ENCODE assay signal across 8 cellular contexts in genomic region chr9:70418822-70419545, GRCh38. TPM values are rescaled to one million over a fixed set of nuclear protein-coding genes. Genes with fewer than 3 reads are reported as not detected.
DNase-seq lines count a peak whose midpoint lies in the region; ATAC-seq and TF ChIP-seq lines count a peak whose summit lies in the region.

No MANE protein-coding gene starts in this region.

- no CpG with 5 or more reads among the region's 65 CpGs for WGBS in mesendoderm (ENCODE audit: extremely low coverage, insufficient coverage, low lambda C conversion rate)

- no peak overlapping the region for H2BK120ac ChIP-seq in mesendoderm (ENCODE audit: low read depth, low read length)

- peaks cover 0 to 4% (median 0%) of the 10 kb centered on the region in 3 donors for H3K36me3 Mint-ChIP-seq in CD8-positive, alpha-beta memory T cell
- peaks cover 30% of the 10 kb centered on the region for H3K36me3 Mint-ChIP-seq in effector memory CD8-positive, alpha-beta T cell (ENCODE audit: insufficient read depth)

- H3K9me3 Mint-ChIP-seq in CD8-positive, alpha-beta memory T cell, result no peaks in the 10 kb centered on the region
- H3K9me3 Mint-ChIP-seq in effector memory CD8-positive, alpha-beta T cell, result no peaks in the 10 kb centered on the region

- POLR2A ChIA-PET in CD8-positive, alpha-beta memory T cell (lab: Charles Lee), result interaction anchor here (0.5 to 4.2 kb wide), 13 partner anchors 8 to 1947 kb away, joined by 3 to 18 read pairs (median 4); partner anchors contain the start of gene SMC5

- peak overlapping the region; percentile 96 for H3K27ac ChIP-seq in CD8-positive, alpha-beta memory T cell (ENCODE audit: low read depth, low read length)
- H3K27ac ChIP-seq in mesendoderm (ENCODE audit: low read depth, low read length), result peak overlapping the region; percentile 85

- H3K27me3 ChIP-seq in CD8-positive, alpha-beta memory T cell (ENCODE audit: insufficient read depth, low read length, poor library complexity, severe bottlenecking), result no peaks in the 10 kb centered on the region
- peaks cover 4% of the 10 kb centered on the region for H3K27me3 ChIP-seq in mesendoderm (ENCODE audit: insufficient read depth, low read length, poor library complexity)

- H3K9me3 ChIP-seq in CD8-positive, alpha-beta memory T cell (ENCODE audit: low read length), result no peaks in the 10 kb centered on the region

- H3K4me3 ChIP-seq in CD8-positive, alpha-beta memory T cell (ENCODE audit: low read length), result peak overlapping the region; percentile 90
- H3K4me3 ChIP-seq in mesendoderm (ENCODE audit: low read length), result peak overlapping the region; percentile 54

- DNase-seq in CD8-positive, alpha-beta memory T cell, result peak in 4 of 5 donors; percentile 61 to 91 (median 82)
- DNase-seq in GM20000 (ENCODE audit: low spot score), result peak; percentile 88
- peak; percentile 85 for DNase-seq in HT-29 (ENCODE audit: low spot score)
- peak; percentile 91 for DNase-seq in NK-92 treated with Interleukin-12 subunit alpha and Interleukin-12 subunit beta, amount 100 ng/mL, for 24 hours (lab: John Stamatoyannopoulos, UW)
- DNase-seq in activated CD8-positive, alpha-beta memory T cell treated with anti-CD3 and anti-CD28 coated beads for 48 hours (ENCODE audit: low read depth in 2 of 3, low spot score in 2 of 3), result peak; percentile 60 to 82 (median 63)
- DNase-seq in effector memory CD8-positive, alpha-beta T cell, result peak; percentile 71
- DNase-seq in mesendoderm, result peak; percentile 94
- DNase-seq in stimulated activated CD8-positive, alpha-beta memory T cell treated with anti-CD3 and anti-CD28 coated beads, Interleukin-12 subunit alpha, Interleukin-12 subunit beta, amount 100 ng/mL, for 4 hours (ENCODE audit: low read depth), result peak; percentile 85

- H3K9ac ChIP-seq in mesendoderm (ENCODE audit: low read length), result peak overlapping the region; percentile 77

- peak; percentile 45 for ATAC-seq in effector memory CD8-positive, alpha-beta T cell (replicated peaks)

- peak overlapping the region; percentile 93 to 98 (median 96) for H3K4me3 Mint-ChIP-seq in CD8-positive, alpha-beta memory T cell
- peak overlapping the region; percentile 88 to 95 for H3K4me3 Mint-ChIP-seq in effector memory CD8-positive, alpha-beta T cell

- H2BK15ac ChIP-seq in mesendoderm (replicated peaks; ENCODE audit: low read depth), result no peak overlapping the region

- H4K8ac ChIP-seq in mesendoderm (ENCODE audit: low read depth, low read length), result no peak overlapping the region

- H3K23ac ChIP-seq in mesendoderm (ENCODE audit: low read length), result peak overlapping the region; percentile 29

- no peak for TF ChIP-seq CTCF in GM20000 (IDR thresholded peaks at IDR 0.05; ENCODE audit: extremely low read depth, missing control alignments)

- no peaks in the 10 kb centered on the region for H3K79me2 ChIP-seq in mesendoderm (ENCODE audit: control insufficient read depth, insufficient read depth, low read length)

- no peak overlapping the region for H2AK5ac ChIP-seq in mesendoderm (ENCODE audit: low read length)

- no peak overlapping the region for H2BK5ac ChIP-seq in mesendoderm (ENCODE audit: low read length)

- CTCF ChIA-PET in CD8-positive, alpha-beta memory T cell (lab: Charles Lee), result interaction anchor here (0.7 to 1.2 kb wide), 4 partner anchors 13 to 66 kb away, joined by 3 to 4 read pairs (median 3); no protein-coding TSS in a partner anchor

- H3K36me3 ChIP-seq in CD8-positive, alpha-beta memory T cell (ENCODE audit: insufficient read depth, low read length), result no peaks in the 10 kb centered on the region
- no peaks in the 10 kb centered on the region for H3K36me3 ChIP-seq in mesendoderm (ENCODE audit: control insufficient read depth, insufficient read depth, low read length)

- no peak overlapping the region for H3K4ac ChIP-seq in mesendoderm (ENCODE audit: low read depth, low read length)

- peak overlapping the region; percentile 16 for H3K18ac ChIP-seq in mesendoderm (ENCODE audit: low read length)

- peaks cover 0 to 2% of the 10 kb centered on the region in 2 donors for H3K27me3 Mint-ChIP-seq in CD8-positive, alpha-beta memory T cell
- H3K27me3 Mint-ChIP-seq in effector memory CD8-positive, alpha-beta T cell, result no peaks in the 10 kb centered on the region

- H3K4me1 ChIP-seq in CD8-positive, alpha-beta memory T cell (ENCODE audit: insufficient read depth, low read length), result peaks cover 51% of the 10 kb centered on the region
- H3K4me1 ChIP-seq in mesendoderm (ENCODE audit: control insufficient read depth, low read depth, low read length), result peaks cover 5% of the 10 kb centered on the region

- no peak overlapping the region for H4K5ac ChIP-seq in mesendoderm (ENCODE audit: low read length)

- H3K56ac ChIP-seq in mesendoderm (ENCODE audit: low read length), result peak overlapping the region; percentile 78

- no peaks in the 10 kb centered on the region for H3K79me1 ChIP-seq in mesendoderm (ENCODE audit: low read length)

- H3K27ac Mint-ChIP-seq in CD8-positive, alpha-beta memory T cell, result peak overlapping the region; percentile 94 to 100 (median 98)
- H3K27ac Mint-ChIP-seq in effector memory CD8-positive, alpha-beta T cell, result peak overlapping the region; percentile 96 to 98

- H3K4me1 Mint-ChIP-seq in CD8-positive, alpha-beta memory T cell, result peaks cover 52 to 63% (median 62%) of the 10 kb centered on the region in 3 donors
- H3K4me1 Mint-ChIP-seq in effector memory CD8-positive, alpha-beta T cell (ENCODE audit: low read depth in 2 of 2), result peaks cover 38 to 46% of the 10 kb centered on the region in 2 donors

- H3K4me2 ChIP-seq in mesendoderm (ENCODE audit: low read length), result peak overlapping the region; percentile 98

RNA-seq across cellular contexts. Expression of gene KLF9, which starts 4.5 kb away (rescaled TPM):
- 10 to 100 TPM; 19.2 to 20.2 TPM for total RNA-seq in CD8-positive, alpha-beta memory T cell
- polyA plus RNA-seq in CD8-positive, alpha-beta memory T cell, result 3.9 TPM
- 4.0 and 4.4 TPM in 2 replicates for total RNA-seq in HT-29 (2014; rRNA removed; shearing (Covaris generic))
- polyA plus RNA-seq in mesendoderm (2013, experiment 1 of 2), result 0.15 TPM
- polyA plus RNA-seq in mesendoderm (2013, experiment 2 of 2), result 0.17 TPM

Comparison
In these comparisons a context has a peak if more than half of its experiments do, and no peak if none do; other contexts are left out.
1. Peak in every context shown above with its lines: DNase-seq, ATAC-seq, H3K4me3 ChIP-seq and H3K27ac ChIP-seq.